ENCODE assay signal across 8 cellular contexts in the genomic region with DNA sequence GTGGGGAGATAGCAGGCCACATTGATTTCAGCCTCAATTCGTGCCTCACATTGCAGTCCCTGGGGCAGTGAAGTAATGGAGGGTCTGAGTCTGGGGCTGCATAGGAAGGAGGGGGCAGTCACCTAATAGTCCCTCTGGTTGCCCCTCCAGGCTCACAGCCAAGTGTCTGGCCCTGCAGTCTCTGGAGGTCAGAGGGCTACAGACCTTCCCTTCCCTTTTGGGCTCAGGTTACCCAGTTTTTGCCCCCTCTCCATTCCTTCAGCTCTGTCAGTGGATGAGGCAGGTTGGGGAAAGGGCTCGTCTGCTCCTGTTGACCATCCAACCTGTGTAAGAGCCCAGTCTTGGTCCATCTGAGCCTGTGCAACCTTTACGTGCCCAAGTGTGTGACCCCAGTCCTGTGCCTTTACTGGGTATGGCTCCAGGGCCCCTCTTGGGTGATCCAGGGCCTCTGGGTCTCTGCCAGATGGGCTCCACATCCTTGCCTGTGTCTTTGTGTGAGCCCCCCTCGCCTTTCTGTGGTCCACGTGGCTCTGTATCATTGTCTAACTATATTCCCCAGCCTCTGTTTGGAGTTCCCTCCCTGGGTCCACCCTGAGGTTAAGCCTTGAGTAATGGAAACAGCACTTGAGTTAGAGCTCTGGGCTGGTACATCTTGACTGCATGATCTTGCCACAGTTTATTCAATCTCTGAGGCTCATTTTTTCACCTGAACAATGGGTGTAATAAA. TPM values are rescaled to one million over a fixed set of nuclear protein-coding genes. Genes with fewer than 3 reads are reported as not detected.
A peak's percentile ranks its signal among the peaks of the same experiment; 100 is the strongest.
DNase-seq lines count a peak whose midpoint lies in the region; ATAC-seq and TF ChIP-seq lines count a peak whose summit lies in the region.

No MANE protein-coding gene starts in this region.

- H4K20me1 ChIP-seq in BLaER1 treated with 17β-estradiol and CSF1 and Interleukin-3, amounts not matched to agents 10 nM and 100 nM = peaks cover 34 to 72% (median 52%) of the 10 kb centered on the region in 11 experiments
- H4K20me1 ChIP-seq in Loucy (ENCODE audit: insufficient read depth, low read length, poor library complexity, severe bottlenecking) = peaks cover 20% of the 10 kb centered on the region

- peaks cover 5% of the 10 kb centered on the region; the same call in 1 of the 2 replicates for H3F3A ChIP-seq in Loucy (ENCODE audit: low read depth)

- H3K9me3 Mint-ChIP-seq in effector memory CD8-positive, alpha-beta T cell = no peaks in the 10 kb centered on the region
- H3K9me3 Mint-ChIP-seq in neural crest cell = no peaks in the 10 kb centered on the region

- peaks cover 73 to 82% (median 77%) of the 10 kb centered on the region in 10 experiments for H3K4me1 ChIP-seq in BLaER1 treated with 17β-estradiol and CSF1 and Interleukin-3, amounts not matched to agents 10 nM and 100 nM
- H3K4me1 ChIP-seq in Loucy (ENCODE audit: insufficient read depth, low read length, poor library complexity, severe bottlenecking) = peaks cover 54% of the 10 kb centered on the region

- H3K9me3 ChIP-seq in BLaER1 treated with 17β-estradiol and CSF1 and Interleukin-3, amounts not matched to agents 10 nM and 100 nM (replicated peaks in 1 of 11) = no peaks in the 10 kb centered on the region
- H3K9me3 ChIP-seq in Loucy (ENCODE audit: insufficient read depth, low read depth, low read length) = no peaks in the 10 kb centered on the region

- no peak for DNase-seq in effector memory CD8-positive, alpha-beta T cell
- no peak for DNase-seq in neural crest cell (ENCODE audit: low read depth, low spot score)
- no peak for DNase-seq in iPS-NIHi11 (ENCODE audit: low spot score)
- no peak for DNase-seq in NCI-H2029 (lab: John Stamatoyannopoulos, UW)

- peaks cover 3 to 15% (median 6%) of the 10 kb centered on the region in 11 experiments for H3K36me3 ChIP-seq in BLaER1 treated with 17β-estradiol and CSF1 and Interleukin-3, amounts not matched to agents 10 nM and 100 nM
- peaks cover 4% of the 10 kb centered on the region; the same call in 1 of the 2 replicates for H3K36me3 ChIP-seq in Loucy (ENCODE audit: insufficient read depth, low read length)

- peaks cover 39% of the 10 kb centered on the region for H3K79me2 ChIP-seq in Loucy (ENCODE audit: insufficient read depth, low read length)

- H3K4me3 ChIP-seq in BLaER1 treated with 17β-estradiol and CSF1 and Interleukin-3, amounts not matched to agents 10 nM and 100 nM = peak overlapping the region; percentile 20 to 84 (median 58); a peak in 12 of 20 replicates
- peak overlapping the region; percentile 74 for H3K4me3 ChIP-seq in Loucy (ENCODE audit: low read length, poor library complexity, severe bottlenecking)

- peak overlapping the region; percentile 65 to 85 for H3K4me3 Mint-ChIP-seq in effector memory CD8-positive, alpha-beta T cell
- H3K4me3 Mint-ChIP-seq in neural crest cell = no peak overlapping the region

- no peak overlapping the region for H3K27ac Mint-ChIP-seq in effector memory CD8-positive, alpha-beta T cell
- peak overlapping the region; percentile 93 for H3K27ac Mint-ChIP-seq in neural crest cell (ENCODE audit: unreplicated experiment)

- H3K27me3 ChIP-seq in BLaER1 treated with 17β-estradiol and CSF1 and Interleukin-3, amounts not matched to agents 10 nM and 100 nM = no peaks in the 10 kb centered on the region
- H3K27me3 ChIP-seq in Loucy (ENCODE audit: insufficient read depth, low read length, poor library complexity, severe bottlenecking) = no peaks in the 10 kb centered on the region

- no peak for TF ChIP-seq CTCF in Loucy (conservative IDR thresholded peaks at IDR 0.05; ENCODE audit: low read length)
- no peak for TF ChIP-seq CTCF in neural crest cell (conservative IDR thresholded peaks at IDR 0.05)

- no peaks in the 10 kb centered on the region for H3K9me2 ChIP-seq in Loucy (replicated peaks; ENCODE audit: low read depth, low read length)

- no peaks in the 10 kb centered on the region for H3K27me3 Mint-ChIP-seq in effector memory CD8-positive, alpha-beta T cell
- H3K27me3 Mint-ChIP-seq in neural crest cell (ENCODE audit: low read depth) = peaks cover 4% of the 10 kb centered on the region

- ATAC-seq in effector memory CD8-positive, alpha-beta T cell (replicated peaks) = no peak
- ATAC-seq in HG02852 (IDR thresholded peaks at IDR 0.05; ENCODE audit: unreplicated experiment) (no peak), HG03175 (IDR thresholded peaks at IDR 0.05; ENCODE audit: unreplicated experiment) (no peak)

- H3K9ac ChIP-seq in BLaER1 treated with 17β-estradiol and CSF1 and Interleukin-3, amounts not matched to agents 10 nM and 100 nM = peak overlapping the region; percentile 59 to 84 (median 80); a peak in 21 of 22 replicates
- H3K9ac ChIP-seq in Loucy (ENCODE audit: low read depth, low read length, poor library complexity, severe bottlenecking) = peak overlapping the region; percentile 76

- H3K36me3 Mint-ChIP-seq in effector memory CD8-positive, alpha-beta T cell (ENCODE audit: insufficient read depth) = peaks cover 38% of the 10 kb centered on the region
- H3K36me3 Mint-ChIP-seq in neural crest cell (ENCODE audit: low read depth) = peaks cover 3% of the 10 kb centered on the region

- peak overlapping the region; percentile 48 to 85 (median 74); a peak in 21 of 22 replicates for H3K27ac ChIP-seq in BLaER1 treated with 17β-estradiol and CSF1 and Interleukin-3, amounts not matched to agents 10 nM and 100 nM

- no peak overlapping the region for H2AFZ ChIP-seq in Loucy (ENCODE audit: low read length)

- peaks cover 43 to 45% of the 10 kb centered on the region in 2 donors for H3K4me1 Mint-ChIP-seq in effector memory CD8-positive, alpha-beta T cell (ENCODE audit: low read depth in 2 of 2)
- peaks cover 34% of the 10 kb centered on the region for H3K4me1 Mint-ChIP-seq in neural crest cell

- peak overlapping the region; percentile 93 to 100 (median 97) for H3K4me2 ChIP-seq in BLaER1 treated with 17β-estradiol and CSF1 and Interleukin-3, amounts not matched to agents 10 nM and 100 nM
- peak overlapping the region; percentile 87 for H3K4me2 ChIP-seq in Loucy (ENCODE audit: low read depth, low read length, poor library complexity, severe bottlenecking)

RNA-seq across cellular contexts. Expression of a gene that starts 13.1 kb away (rescaled TPM):
- total RNA-seq in neural crest cell = 91.6 and 93.4 TPM in 2 replicates

RNA-seq across cellular contexts. Expression of a gene that starts 19.7 kb away (rescaled TPM):
- total RNA-seq in neural crest cell = 2.2 and 2.8 TPM in 2 replicates

RNA-seq across cellular contexts. Expression of a gene that starts 20.2 kb away (rescaled TPM):
- total RNA-seq in neural crest cell = 166 and 173 TPM in 2 replicates

RNA-seq across cellular contexts. Expression of a gene that starts 27.3 kb away (rescaled TPM):
- 102 and 105 TPM in 2 replicates for total RNA-seq in neural crest cell

RNA-seq across cellular contexts. Expression of a gene that starts 30.9 kb away (rescaled TPM):
- 18.4 and 19.4 TPM in 2 replicates for total RNA-seq in neural crest cell
